ENCODE assay signal across 15 cellular contexts in genomic region chr4:152154433-152154832, GRCh38.
DNase-seq lines count a peak whose midpoint lies in the region; ATAC-seq and TF ChIP-seq lines count a peak whose summit lies in the region.
"Had no signal": no experiment of that assay in that cellular context is flagged by ENCODE, and none has a peak within 500 bp of the region (broad histone marks: within the 10 kb centered on the region; RNA-seq: fewer than 3 reads in every experiment).

No MANE protein-coding gene starts in this region.

- no peak overlapping the region for H3K9ac ChIP-seq in DND-41 (ENCODE audit: low read depth, low read length)
- H3K9ac ChIP-seq: BLaER1 treated with 17β-estradiol and CSF1 and Interleukin-3, amounts not matched to agents 10 nM and 100 nM had no signal

- peak overlapping the region; percentile 8 for H3K27ac Mint-ChIP-seq in activated CD4-positive, alpha-beta memory T cell treated with anti-CD3 and anti-CD28 coated beads, Interleukin-2, amount 10 ng/mL, durations not matched to agents 7 days and 5 days
- no peak overlapping the region for H3K27ac Mint-ChIP-seq in activated CD4-positive, alpha-beta memory T cell treated with anti-CD3 and anti-CD28 coated beads for 36 hours
- no peak overlapping the region for H3K27ac Mint-ChIP-seq in activated T-helper 17 cell treated with anti-CD3 and anti-CD28 coated beads, Interleukin-2, amount 50 U/mL, for 72 hours
- H3K27ac Mint-ChIP-seq: B cell; CD8-positive, alpha-beta T cell; H9 had no signal

- no peaks in the 10 kb centered on the region for H3K79me2 ChIP-seq in DND-41 (ENCODE audit: insufficient read depth, low read length)

- CTCF ChIA-PET in activated CD4-positive, alpha-beta memory T cell treated with anti-CD3 and anti-CD28 coated beads, Interleukin-2, amount 10 ng/mL, durations not matched to agents 7 days and 5 days (lab: Charles Lee) = no interaction called here
- CTCF ChIA-PET in activated CD4-positive, alpha-beta memory T cell treated with anti-CD3 and anti-CD28 coated beads for 36 hours (lab: Charles Lee) = no interaction called here

- no peaks in the 10 kb centered on the region for H4K20me1 ChIP-seq in DND-41 (ENCODE audit: insufficient read depth, low read length)
- H4K20me1 ChIP-seq: BLaER1 treated with 17β-estradiol and CSF1 and Interleukin-3, amounts not matched to agents 10 nM and 100 nM had no signal

- ATAC-seq in DND-41 (ENCODE audit: insufficient read depth, low read depth) = no peak
- peak; percentile 77 for ATAC-seq in activated T-helper 17 cell treated with anti-CD3 and anti-CD28 coated beads, Interleukin-2, amount 50 U/mL, for 72 hours (replicated peaks)
- ATAC-seq: CD8-positive, alpha-beta T cell; GM12878; HepG2 had no signal

- TF ChIP-seq CTCF in DND-41 (IDR thresholded peaks at IDR 0.05; ENCODE audit: borderline replicate concordance, extremely low read depth, low read length, poor library complexity, severe bottlenecking) = no peak

- H3K27ac ChIP-seq in DND-41 (ENCODE audit: low read length) = peak overlapping the region; percentile 73
- H3K27ac ChIP-seq in thymus (ENCODE audit: low read depth) = peak overlapping the region; percentile 36

- H3K36me3 ChIP-seq in DND-41 (ENCODE audit: insufficient read depth, low read length) (no peaks in the 10 kb centered on the region), thymus (ENCODE audit: control insufficient read depth, insufficient read depth) (no peaks in the 10 kb centered on the region)
- H3K36me3 ChIP-seq: BLaER1 treated with 17β-estradiol and CSF1 and Interleukin-3, amounts not matched to agents 10 nM and 100 nM had no signal

- peaks cover 67% of the 10 kb centered on the region for H3K4me1 ChIP-seq in DND-41 (ENCODE audit: insufficient read depth, low read length)
- H3K4me1 ChIP-seq in thymus (ENCODE audit: control insufficient read depth, insufficient read depth, low read length) = peaks cover 55% of the 10 kb centered on the region

- H3K4me2 ChIP-seq in DND-41 (ENCODE audit: insufficient read depth, low read length) = no peak overlapping the region

- POLR2A ChIA-PET in activated CD4-positive, alpha-beta memory T cell treated with anti-CD3 and anti-CD28 coated beads, Interleukin-2, amount 10 ng/mL, durations not matched to agents 7 days and 5 days (lab: Charles Lee) = no interaction called here
- POLR2A ChIA-PET in activated CD4-positive, alpha-beta memory T cell treated with anti-CD3 and anti-CD28 coated beads for 36 hours (lab: Charles Lee) = no interaction called here

- DNase-seq in activated CD4-positive, alpha-beta memory T cell treated with anti-CD3 and anti-CD28 coated beads, Interleukin-2, amount 10 ng/mL, durations not matched to agents 7 days and 5 days = no peak
- no peak for DNase-seq in activated CD4-positive, alpha-beta memory T cell treated with anti-CD3 and anti-CD28 coated beads for 36 hours
- DNase-seq in DND-41 = no peak
- DNase-seq in stimulated activated CD4-positive, alpha-beta T cell treated with anti-CD3 and anti-CD28 coated beads, Interleukin-4, amount 100 ng/mL, for 1 hour = no peak
- DNase-seq: Calu3; CD8-positive, alpha-beta T cell; DMS79 treated with DMSO at 0.1 percent for 48 hours; EL; H9 had no signal

- H3K27me3 ChIP-seq in DND-41 (ENCODE audit: insufficient read depth, low read length, poor library complexity) = no peaks in the 10 kb centered on the region
- H3K27me3 ChIP-seq in thymus (ENCODE audit: control insufficient read depth, insufficient read depth) = no peaks in the 10 kb centered on the region
- H3K27me3 ChIP-seq: BLaER1 treated with 17β-estradiol and CSF1 and Interleukin-3, amounts not matched to agents 10 nM and 100 nM had no signal

- no peaks in the 10 kb centered on the region for H3K9me3 ChIP-seq in DND-41 (ENCODE audit: insufficient read depth, low read length, severe bottlenecking)
- no peaks in the 10 kb centered on the region for H3K9me3 ChIP-seq in thymus (ENCODE audit: control insufficient read depth)

- H3K27me3 Mint-ChIP-seq in activated CD4-positive, alpha-beta memory T cell treated with anti-CD3 and anti-CD28 coated beads, Interleukin-2, amount 10 ng/mL, durations not matched to agents 7 days and 5 days = peaks cover 3% of the 10 kb centered on the region
- H3K27me3 Mint-ChIP-seq in activated CD4-positive, alpha-beta memory T cell treated with anti-CD3 and anti-CD28 coated beads for 36 hours = no peaks in the 10 kb centered on the region
- H3K27me3 Mint-ChIP-seq in activated T-helper 17 cell treated with anti-CD3 and anti-CD28 coated beads, Interleukin-2, amount 50 U/mL, for 72 hours = no peaks in the 10 kb centered on the region

- H3K4me1 Mint-ChIP-seq in activated CD4-positive, alpha-beta memory T cell treated with anti-CD3 and anti-CD28 coated beads, Interleukin-2, amount 10 ng/mL, durations not matched to agents 7 days and 5 days = peaks cover 13% of the 10 kb centered on the region
- peaks cover 24% of the 10 kb centered on the region for H3K4me1 Mint-ChIP-seq in activated CD4-positive, alpha-beta memory T cell treated with anti-CD3 and anti-CD28 coated beads for 36 hours (ENCODE audit: low read depth)
- peaks cover 13% of the 10 kb centered on the region for H3K4me1 Mint-ChIP-seq in activated T-helper 17 cell treated with anti-CD3 and anti-CD28 coated beads, Interleukin-2, amount 50 U/mL, for 72 hours
- H3K4me1 Mint-ChIP-seq: B cell had no signal

- WGBS in thymus = 89% methylated on average over 2 of the region's 2 CpGs

- intact Hi-C loops in activated CD4-positive, alpha-beta memory T cell treated with anti-CD3 and anti-CD28 coated beads for 36 hours (cut with micrococcal nuclease) = no loop called here

- peak overlapping the region; percentile 34; the same call in 1 of the 2 replicates for H2AFZ ChIP-seq in DND-41 (ENCODE audit: low read depth, low read length)

- peaks cover 9% of the 10 kb centered on the region for H3K36me3 Mint-ChIP-seq in activated CD4-positive, alpha-beta memory T cell treated with anti-CD3 and anti-CD28 coated beads, Interleukin-2, amount 10 ng/mL, durations not matched to agents 7 days and 5 days (ENCODE audit: low read depth)
- no peaks in the 10 kb centered on the region for H3K36me3 Mint-ChIP-seq in activated CD4-positive, alpha-beta memory T cell treated with anti-CD3 and anti-CD28 coated beads for 36 hours
- no peaks in the 10 kb centered on the region for H3K36me3 Mint-ChIP-seq in activated T-helper 17 cell treated with anti-CD3 and anti-CD28 coated beads, Interleukin-2, amount 50 U/mL, for 72 hours (ENCODE audit: low read depth)
- H3K36me3 Mint-ChIP-seq: CD8-positive, alpha-beta T cell had no signal

- peaks cover 2% of the 10 kb centered on the region for H3K9me3 Mint-ChIP-seq in activated CD4-positive, alpha-beta memory T cell treated with anti-CD3 and anti-CD28 coated beads, Interleukin-2, amount 10 ng/mL, durations not matched to agents 7 days and 5 days
- H3K9me3 Mint-ChIP-seq in activated CD4-positive, alpha-beta memory T cell treated with anti-CD3 and anti-CD28 coated beads for 36 hours = peaks cover 5% of the 10 kb centered on the region
- no peaks in the 10 kb centered on the region for H3K9me3 Mint-ChIP-seq in activated T-helper 17 cell treated with anti-CD3 and anti-CD28 coated beads, Interleukin-2, amount 50 U/mL, for 72 hours
- H3K9me3 Mint-ChIP-seq: CD8-positive, alpha-beta T cell; H9 had no signal

- H3K4me3 ChIP-seq in DND-41 (ENCODE audit: low read depth in 1 of 2, low read length in 2 of 2) (no peak overlapping the region), thymus (ENCODE audit: low read length) (no peak overlapping the region)
- H3K4me3 ChIP-seq: BLaER1 treated with 17β-estradiol and CSF1 and Interleukin-3, amounts not matched to agents 10 nM and 100 nM; GM12878 had no signal

- H3K4me3 Mint-ChIP-seq in activated CD4-positive, alpha-beta memory T cell treated with anti-CD3 and anti-CD28 coated beads, Interleukin-2, amount 10 ng/mL, durations not matched to agents 7 days and 5 days = no peak overlapping the region
- H3K4me3 Mint-ChIP-seq in activated CD4-positive, alpha-beta memory T cell treated with anti-CD3 and anti-CD28 coated beads for 36 hours = no peak overlapping the region
- H3K4me3 Mint-ChIP-seq in activated T-helper 17 cell treated with anti-CD3 and anti-CD28 coated beads, Interleukin-2, amount 50 U/mL, for 72 hours = no peak overlapping the region
- H3K4me3 Mint-ChIP-seq: B cell; CD8-positive, alpha-beta T cell; H9 had no signal
